ENCODE assay signal across 8 cellular contexts in genomic region chr10:29130190-29130673, GRCh38.
DNase-seq lines count a peak whose midpoint lies in the region; ATAC-seq and TF ChIP-seq lines count a peak whose summit lies in the region.

No MANE protein-coding gene starts in this region.

- in situ Hi-C loops in G401 (cut with HindIII; ENCODE audit: low sequenced_read_pairs) = loop anchor here (25.0 kb wide), 1 partner anchor 443 kb away; the partner anchor contains the start of gene BAMBI

- H3K36me3 ChIP-seq in ovary = no peaks in the 10 kb centered on the region

- TF ChIP-seq CTCF in NB4 (IDR thresholded peaks at IDR 0.05; ENCODE audit: low read depth, low read length) (peak; percentile 36), ovary (IDR thresholded peaks at IDR 0.05) (peak in 2 of 3 donors; percentile 50 to 58)

- no peaks in the 10 kb centered on the region for H3K27me3 ChIP-seq in ovary

- H3K4me3 ChIP-seq in NB4 (ENCODE audit: low read depth, low read length) = no peak overlapping the region
- H3K4me3 ChIP-seq in ovary = no peak overlapping the region

- TF ChIP-seq EP300 in ovary (IDR thresholded peaks at IDR 0.05) = no peak

- peaks cover 3% of the 10 kb centered on the region for H3K4me1 ChIP-seq in ovary (ENCODE audit: insufficient read depth)

- TF ChIP-seq POLR2A in NB4 (IDR thresholded peaks at IDR 0.05; ENCODE audit: extremely low read depth, insufficient read length) (no peak), ovary (IDR thresholded peaks at IDR 0.05) (no peak)

- no peaks in the 10 kb centered on the region for H3K9me3 ChIP-seq in ovary

- DNase-seq in G401 (ENCODE audit: low spot score) (peak; percentile 8), NB4 (ENCODE audit: low read depth) (peak; percentile 1), cerebellar cortex (ENCODE audit: low spot score) (peak; percentile 40), ovary (no peak), NCI-H1930 (lab: John Stamatoyannopoulos, UW) (no peak), epidermal melanocyte (ENCODE audit: insufficient read length, low spot score) (no peak)
- no peak for DNase-seq in activated naive CD4-positive, alpha-beta T cell treated with anti-CD3 and anti-CD28 coated beads, Interleukin-2, amount 50 U/mL, for 16 hours

- no peak for ATAC-seq in GM19035 (IDR thresholded peaks at IDR 0.05; ENCODE audit: unreplicated experiment)

- intact Hi-C loops in ovary (cut with DNase I) = loop anchor here in 2 of 4 donors (5.0 to 10.0 kb wide), 2 partner anchors 453 to 465 kb away; partner anchors contain the start of gene BAMBI (in 1 of the 2)

- no peak overlapping the region for H3K27ac ChIP-seq in ovary

- 39 to 61% (median 41%) methylated on average over 1 of the region's 1 CpG for WGBS in ovary, 3 donors

Comparison
In these comparisons a context has a peak if more than half of its experiments do, and no peak if none do; other contexts are left out.
1. DNase-seq: peak in G401 (single experiment), NB4 (single experiment) and cerebellar cortex (single experiment); none in ovary (0 of 5), NCI-H1930 (0 of 2), activated naive CD4-positive, alpha-beta T cell treated with anti-CD3 and anti-CD28 coated beads, Interleukin-2, amount 50 U/mL, for 16 hours (single experiment) and epidermal melanocyte (single experiment).